In genomic region chr7:143002106-143002505, GRCh38 we compare ENCODE assay signal across 9 cellular contexts. TPM values are rescaled to one million over a fixed set of nuclear protein-coding genes. Genes with fewer than 3 reads are reported as not detected.
DNase-seq lines count a peak whose midpoint lies in the region; ATAC-seq and TF ChIP-seq lines count a peak whose summit lies in the region.
"Had no signal": no experiment of that assay in that cellular context is flagged by ENCODE, and none has a peak within 500 bp of the region (broad histone marks: within the 10 kb centered on the region; RNA-seq: fewer than 3 reads in every experiment).

No MANE protein-coding gene starts in this region.

- H3K9me3 ChIP-seq in SJCRH30 (replicated peaks), result no peaks in the 10 kb centered on the region

- H3K4me3 ChIP-seq in astrocyte of the cerebellum (ENCODE audit: low read depth, low read length) (no peak overlapping the region), SJCRH30 (no peak overlapping the region)

- ATAC-seq in GM18870 (IDR thresholded peaks at IDR 0.05; ENCODE audit: unreplicated experiment) (no peak), HG02623 (IDR thresholded peaks at IDR 0.05; ENCODE audit: unreplicated experiment) (no peak)

- H3K4me1 ChIP-seq in SJCRH30, result no peaks in the 10 kb centered on the region

- in situ Hi-C loops in astrocyte of the cerebellum (cut with HindIII; ENCODE audit: low sequenced_read_pairs), result no loop called here

- DNase-seq in ELF-1 (ENCODE audit: low read depth, low spot score), result peak; percentile 8
- peak; percentile 51 for DNase-seq in LHCN-M2 (ENCODE audit: low read depth)
- no peak for DNase-seq in astrocyte of the cerebellum (ENCODE audit: low read depth)
- DNase-seq in myocyte (ENCODE audit: low read depth), result peak; percentile 33
- no peak for DNase-seq in SJCRH30
- no peak for DNase-seq in epidermal melanocyte (ENCODE audit: insufficient read length, low spot score)
- DNase-seq: NCI-H2227 treated with DMSO at 0.1 percent for 48 hours had no signal

- no peak overlapping the region for H3K27ac ChIP-seq in SJCRH30

- no peaks in the 10 kb centered on the region for H3K27me3 ChIP-seq in SJCRH30

- no peaks in the 10 kb centered on the region for H3K36me3 ChIP-seq in SJCRH30

- peak; percentile 33 for TF ChIP-seq CTCF in astrocyte of the cerebellum (IDR thresholded peaks at IDR 0.05; ENCODE audit: low read depth, low read length, missing control alignments)

RNA-seq across cellular contexts. Expression of gene OR9A2, which starts 24.8 kb away (rescaled TPM):
- not detected in 2 replicates for total RNA-seq in LHCN-M2 (2014; rRNA removed)
- polyA plus RNA-seq in LHCN-M2 (2012), result not detected
- not detected in 2 replicates for total RNA-seq in myocyte
- not detected for polyA plus RNA-seq in myocyte (2012)
- not detected in 2 replicates for total RNA-seq in SJCRH30 (2014; rRNA removed; shearing (Covaris generic))

RNA-seq across cellular contexts. Expression of gene KEL, which starts 39.9 kb away (rescaled TPM):
- total RNA-seq in LHCN-M2 (2014; rRNA removed), result 0.23 TPM in 1 of 2 replicates, not detected in the other
- 0.13 TPM for polyA plus RNA-seq in LHCN-M2 (2012)
- total RNA-seq in myocyte, result not detected in 2 replicates
- 0.24 TPM for polyA plus RNA-seq in myocyte (2012)
- 0.08 and 0.69 TPM in 2 replicates for total RNA-seq in SJCRH30 (2014; rRNA removed; shearing (Covaris generic))

RNA-seq across cellular contexts. Expression of gene OR6V1, which starts 50.0 kb away (rescaled TPM):
- not detected in 2 replicates for total RNA-seq in LHCN-M2 (2014; rRNA removed)
- not detected for polyA plus RNA-seq in LHCN-M2 (2012)
- total RNA-seq in myocyte, result not detected in 2 replicates
- polyA plus RNA-seq in myocyte (2012), result not detected
- total RNA-seq in SJCRH30 (2014; rRNA removed; shearing (Covaris generic)), result not detected in 2 replicates

Comparison
In these comparisons a context has a peak if more than half of its experiments do, and no peak if none do; other contexts are left out.
1. DNase-seq: peak in ELF-1 (single experiment), LHCN-M2 (single experiment) and myocyte (single experiment); none in astrocyte of the cerebellum (single experiment), SJCRH30 (0 of 2) and epidermal melanocyte (single experiment).